ENCODE assay signal across 8 cellular contexts in genomic region chr14:24095196-24096068, GRCh38. TPM values are rescaled to one million over a fixed set of nuclear protein-coding genes. Genes with fewer than 3 reads are reported as not detected.
DNase-seq lines count a peak whose midpoint lies in the region; FAIRE-seq and TF ChIP-seq lines count a peak whose summit lies in the region.

No MANE protein-coding gene starts in this region.

- TF ChIP-seq RAD21 in H1 (IDR thresholded peaks at IDR 0.05 in 1 of 2, conservative IDR thresholded peaks at IDR 0.05 in 1 of 2; ENCODE audit: low read depth in 2 of 2, low read length in 2 of 2): no peak

- H3K79me2 ChIP-seq in GM23248 (ENCODE audit: insufficient read depth): peaks cover 30% of the 10 kb centered on the region
- peaks cover 18% of the 10 kb centered on the region for H3K79me2 ChIP-seq in Karpas-422 (ENCODE audit: low read length)
- H3K79me2 ChIP-seq in H1 (ENCODE audit: control insufficient read depth in 1 of 2, insufficient read depth in 2 of 2, low read length in 2 of 2): peaks cover 0 to 21% of the 10 kb centered on the region in 2 experiments; a peak in 2 of 4 replicates

- peak overlapping the region; percentile 7 for H4K91ac ChIP-seq in H1 (replicated peaks; ENCODE audit: insufficient read length, low read length)

- peak overlapping the region; percentile 91 for H3K9ac ChIP-seq in GM23248
- H3K9ac ChIP-seq in Karpas-422 (ENCODE audit: low read length): peak overlapping the region; percentile 97
- peak overlapping the region; percentile 87 to 95 (median 90) for H3K9ac ChIP-seq in H1 (replicated peaks in 1 of 4; ENCODE audit: extremely low read depth in 1 of 4, low read depth in 3 of 4, low read length in 3 of 4)
- H3K9ac ChIP-seq in mucosa of rectum (ENCODE audit: low read depth in 1 of 2, low read length in 2 of 2): peak overlapping the region; percentile 93 to 98

- peaks cover 8% of the 10 kb centered on the region for H3K23me2 ChIP-seq in H1 (ENCODE audit: low read depth, low read length)

- peak overlapping the region; percentile 97 for H2BK5ac ChIP-seq in H1 (ENCODE audit: low read depth, low read length)

- peak overlapping the region; percentile 42 for H4K5ac ChIP-seq in H1 (ENCODE audit: insufficient read length, low read depth, low read length)

- H3K4me3 ChIP-seq in GM23248: peak overlapping the region; percentile 94
- peak overlapping the region; percentile 95 for H3K4me3 ChIP-seq in Karpas-422 (ENCODE audit: low read length)
- peak overlapping the region; percentile 60 to 96 (median 84) for H3K4me3 ChIP-seq in H1 (ENCODE audit: extremely low read depth in 1 of 4, insufficient read depth in 2 of 4, low read depth in 3 of 4, low read length in 4 of 4)
- peak overlapping the region; percentile 85 to 92 for H3K4me3 ChIP-seq in mucosa of rectum (ENCODE audit: low read length in 2 of 2)

- peaks cover 21% of the 10 kb centered on the region; the same call in 1 of the 2 replicates for H3K36me3 ChIP-seq in GM23248 (ENCODE audit: low read depth)
- H3K36me3 ChIP-seq in Karpas-422 (ENCODE audit: insufficient read depth, low read length): peaks cover 15% of the 10 kb centered on the region
- H3K36me3 ChIP-seq in H1 (ENCODE audit: control insufficient read depth in 2 of 4, insufficient read depth in 4 of 4, low read length in 3 of 4): peaks cover 9 to 34% (median 19%) of the 10 kb centered on the region in 4 experiments; a peak in 6 of 8 replicates
- peaks cover 21 to 28% of the 10 kb centered on the region in 2 donors for H3K36me3 ChIP-seq in mucosa of rectum (ENCODE audit: control insufficient read depth in 2 of 2, insufficient read depth in 2 of 2, low read length in 2 of 2)

- H3K4me2 ChIP-seq in GM23248 (ENCODE audit: unreplicated experiment) (peak overlapping the region; percentile 90), Karpas-422 (ENCODE audit: low read depth, low read length, poor library complexity, severe bottlenecking) (peak overlapping the region; percentile 95), H1 (ENCODE audit: insufficient read depth in 1 of 2, low read depth in 2 of 2, low read length in 2 of 2) (peak overlapping the region; percentile 88 to 91)

- H3K18ac ChIP-seq in H1 (ENCODE audit: extremely low read depth, low read length): peak overlapping the region; percentile 97

- H3K23ac ChIP-seq in H1 (ENCODE audit: insufficient read length): no peak overlapping the region

- H2BK20ac ChIP-seq in H1 (ENCODE audit: low read length): 0 out of 2 replicates have a peak overlapping the region, but pooled peaks have one; percentile 35

- no peak overlapping the region for H2BK120ac ChIP-seq in H1 (replicated peaks; ENCODE audit: low read depth, low read length)

- in situ Hi-C loops in GM23248 (cut with MboI) (no loop called here), ACHN (cut with HindIII; ENCODE audit: low pct_ligation_motif_present, low pct_unique_long_range_greater_than_20kb, low sequenced_read_pairs) (no loop called here)

- H2BK15ac ChIP-seq in H1 (ENCODE audit: low read length): peak overlapping the region; percentile 73; the same call in 1 of the 2 replicates

- H2AK5ac ChIP-seq in H1 (ENCODE audit: low read depth, low read length): peak overlapping the region; percentile 2; the same call in 1 of the 2 replicates

- H3K56ac ChIP-seq in H1 (replicated peaks; ENCODE audit: insufficient read length, low read depth, low read length): peak overlapping the region; percentile 97

- H3K27me3 ChIP-seq in GM23248 (replicated peaks; ENCODE audit: insufficient read depth) (no peaks in the 10 kb centered on the region), Karpas-422 (ENCODE audit: low read length) (no peaks in the 10 kb centered on the region), H1 (replicated peaks in 1 of 4; ENCODE audit: control insufficient read depth in 3 of 4, extremely low read depth in 1 of 4, insufficient read depth in 3 of 4, low read length in 3 of 4) (no peaks in the 10 kb centered on the region), mucosa of rectum (ENCODE audit: control insufficient read depth in 2 of 2, insufficient read depth in 2 of 2, low read length in 2 of 2) (no peaks in the 10 kb centered on the region)

- peak overlapping the region; percentile 63 for H3K4ac ChIP-seq in H1 (replicated peaks; ENCODE audit: insufficient read length, low read depth, low read length)

- FAIRE-seq in GM12892 (lab: Jason Lieb, UNC) (peak; percentile 93), H1 (lab: Jason Lieb, UNC) (peak; percentile 7)

- peak overlapping the region; percentile 70; the same call in 1 of the 2 replicates for H3K27ac ChIP-seq in GM23248
- H3K27ac ChIP-seq in Karpas-422 (ENCODE audit: low read length): peak overlapping the region; percentile 91
- H3K27ac ChIP-seq in VCaP: peak overlapping the region; percentile 84
- peak overlapping the region; percentile 89; the same call in 1 of the 2 replicates for H3K27ac ChIP-seq in H1 (ENCODE audit: low read depth, low read length)
- peak overlapping the region; percentile 99 for H3K27ac ChIP-seq in mucosa of rectum (ENCODE audit: low read depth in 2 of 2, low read length in 2 of 2)
- H3K27ac ChIP-seq in substantia nigra (ENCODE audit: low read depth, low read length, poor library complexity, severe bottlenecking): peak overlapping the region; percentile 86

- TF ChIP-seq EP300 in H1 (IDR thresholded peaks at IDR 0.05; ENCODE audit: borderline replicate concordance in 1 of 2, low read depth in 2 of 2, low read length in 2 of 2): no peak

- H3K4me1 ChIP-seq in GM23248 (ENCODE audit: insufficient read depth): peaks cover 10% of the 10 kb centered on the region
- H3K4me1 ChIP-seq in Karpas-422 (ENCODE audit: low read length): peaks cover 26% of the 10 kb centered on the region
- H3K4me1 ChIP-seq in H1 (replicated peaks in 1 of 4; ENCODE audit: control insufficient read depth in 3 of 4, insufficient read depth in 4 of 4, low read length in 3 of 4): peaks cover 5 to 13% (median 8%) of the 10 kb centered on the region in 4 experiments
- peaks cover 13 to 29% of the 10 kb centered on the region in 2 donors for H3K4me1 ChIP-seq in mucosa of rectum (ENCODE audit: control insufficient read depth in 2 of 2, insufficient read depth in 2 of 2, low read length in 2 of 2)

- peaks cover 5% of the 10 kb centered on the region for H3K79me1 ChIP-seq in H1 (ENCODE audit: low read depth, low read length)

- H3K9me2 ChIP-seq in GM23248 (ENCODE audit: insufficient read depth): no peaks in the 10 kb centered on the region
- no peaks in the 10 kb centered on the region for H3K9me2 ChIP-seq in Karpas-422 (replicated peaks; ENCODE audit: insufficient read depth, low read length)

- H3K9me3 ChIP-seq in GM23248 (ENCODE audit: low read depth): no peaks in the 10 kb centered on the region
- H3K9me3 ChIP-seq in Karpas-422 (ENCODE audit: low read length): no peaks in the 10 kb centered on the region
- H3K9me3 ChIP-seq in H1 (ENCODE audit: insufficient read depth in 2 of 2, low read depth in 1 of 2, low read length in 1 of 2): no peaks in the 10 kb centered on the region
- no peaks in the 10 kb centered on the region for H3K9me3 ChIP-seq in mucosa of rectum (ENCODE audit: control insufficient read depth in 2 of 2, low read length in 2 of 2)

- TF ChIP-seq POLR2A in GM12892 (IDR thresholded peaks at IDR 0.05; ENCODE audit: low read depth, low read length) (peak; percentile 99), H1 (IDR thresholded peaks at IDR 0.05; ENCODE audit: control extremely low read depth in 1 of 2, low read depth in 2 of 2, low read length in 2 of 2) (peak; percentile 84 to 93)

- peaks cover 12% of the 10 kb centered on the region for H3F3A ChIP-seq in GM23248 (ENCODE audit: insufficient read depth)

- peak overlapping the region; percentile 77; the same call in 1 of the 2 replicates for H2BK12ac ChIP-seq in H1 (ENCODE audit: low read depth, low read length)

- H3K14ac ChIP-seq in H1 (ENCODE audit: insufficient read length): no peak overlapping the region

- H4K8ac ChIP-seq in H1 (ENCODE audit: extremely low read depth, insufficient read depth, low read length): no peak overlapping the region

- DNase-seq in GM12892 (ENCODE audit: insufficient read length): peak; percentile 91
- peak; percentile 77 for DNase-seq in GM23248
- peak; percentile 92 for DNase-seq in Karpas-422
- DNase-seq in H1 (ENCODE audit: low read depth in 1 of 2, low spot score in 2 of 2): peak in 1 of 2 experiments; percentile 71
- peak in 15 of 49 donors; percentile 13 to 54 (median 21) for DNase-seq in substantia nigra (lab: John Stamatoyannopoulos, UW)
- DNase-seq in ACHN: no peak

- WGBS in GM23248 (ENCODE audit: low coverage in 1 of 2, low lambda C conversion rate in 2 of 2, missing lambda C conversion rate in 2 of 2), 2 experiments: 26 to 28% methylated on average over 13 of the region's 13 CpGs
- WGBS in H1 (ENCODE audit: extremely low coverage in 1 of 2, insufficient coverage in 1 of 2, insufficient read length in 1 of 2, insufficient replicate concordance in 2 of 2, low coverage in 1 of 2, low lambda C conversion rate in 2 of 2, missing lambda C conversion rate in 1 of 2), 2 experiments: 29% methylated on average over 12 of the region's 13 CpGs; no CpG with 5 or more reads in 1 of the 2 experiments

- POLR2A ChIA-PET in H1 (lab: Charles Lee; ENCODE audit: partially characterized antibody): interaction anchor here (0.6 to 23.9 kb wide), 27 partner anchors 10 to 545 kb away, joined by 3 to 626 read pairs (median 9); partner anchors contain the start of genes CARMIL3, CPNE6, DCAF11 and EMC9

- H2AFZ ChIP-seq in GM23248 (peak overlapping the region; percentile 75), Karpas-422 (ENCODE audit: low read length) (no peak overlapping the region), H1 (ENCODE audit: low read length) (no peak overlapping the region)

- CTCF ChIA-PET in H1 (lab: Charles Lee; ENCODE audit: partially characterized antibody): interaction anchor here (1.1 to 12.8 kb wide), 6 partner anchors 10 to 61 kb away, joined by 3 to 316 read pairs (median 7); partner anchors contain the start of gene CPNE6

- TF ChIP-seq CTCF in VCaP (conservative IDR thresholded peaks at IDR 0.05) (no peak), H1 (IDR thresholded peaks at IDR 0.05; ENCODE audit: control extremely low read depth in 1 of 3, insufficient read depth in 1 of 3, low read depth in 1 of 3, low read length in 3 of 3) (no peak)

- H4K20me1 ChIP-seq in GM23248 (ENCODE audit: insufficient read depth): no peaks in the 10 kb centered on the region
- no peaks in the 10 kb centered on the region for H4K20me1 ChIP-seq in Karpas-422 (ENCODE audit: insufficient read depth, low read depth, low read length)
- H4K20me1 ChIP-seq in H1 (replicated peaks in 1 of 2; ENCODE audit: control insufficient read depth in 1 of 2, insufficient read depth in 2 of 2, low read length in 2 of 2): peaks cover 7 to 11% of the 10 kb centered on the region in 2 experiments

RNA-seq across cellular contexts. Expression of gene PCK2, which starts 1.3 kb away (rescaled TPM):
- 33.9 TPM for polyA plus RNA-seq in GM12892 (2012; ENCODE audit: missing spikeins)
- total RNA-seq in GM23248 (2014; rRNA removed; shearing (Covaris generic)): 70.3 and 84.3 TPM in 2 replicates
- polyA plus RNA-seq in GM23248 (2016; fragmentation: Nextera tagmentation; extraction: Ambion mirVana) (148 and 153 TPM in 2 replicates), H1 (2011; rRNA removed) (115 and 221 TPM in 2 replicates)
- total RNA-seq in Karpas-422 (2014; rRNA removed; shearing (Covaris generic); ENCODE audit: low replicate concordance): 106 and 151 TPM in 2 replicates
- total RNA-seq in H1 (2021; fragmentation: NEBNext Ultra II Directional; extraction: Animal tissue kit (Norgen Biotek cat#: 25700)): 79.3 and 81.9 TPM in 2 replicates
- 165 TPM for polyA plus RNA-seq in H1 (2011; cell fraction: cytosol; rRNA removed)
- 263 TPM for polyA plus RNA-seq in H1 (2011; cell fraction: nucleus; rRNA removed)
- polyA plus RNA-seq in H1 (2012, experiment 1 of 2): 63.9 to 105 TPM (median 99.4 TPM) in 4 replicates
- polyA plus RNA-seq in H1 (2012, experiment 2 of 2): 105 TPM
- polyA plus RNA-seq in H1 (2013, experiment 1 of 2): 67.3 TPM
- polyA plus RNA-seq in H1 (2013, experiment 2 of 2): 67.0 TPM
- polyA minus RNA-seq in H1 (2011; rRNA and poly(A)+ RNA removed): 75.2 and 96.9 TPM in 2 replicates
- 79.0 TPM for polyA minus RNA-seq in H1 (2011; cell fraction: cytosol; rRNA and poly(A)+ RNA removed)
- polyA minus RNA-seq in H1 (2011; cell fraction: nucleus; rRNA and poly(A)+ RNA removed): 63.1 TPM

RNA-seq across cellular contexts. Expression of gene DCAF11, which starts 19.1 kb away (rescaled TPM):
- polyA plus RNA-seq in GM12892 (2012; ENCODE audit: missing spikeins): 41.5 TPM
- 59.8 and 59.9 TPM in 2 replicates for total RNA-seq in GM23248 (2014; rRNA removed; shearing (Covaris generic))
- polyA plus RNA-seq in GM23248 (2016; fragmentation: Nextera tagmentation; extraction: Ambion mirVana) (29.1 and 33.6 TPM in 2 replicates), H1 (2011; rRNA removed) (60.4 and 74.6 TPM in 2 replicates)
- 93.5 and 103 TPM in 2 replicates for total RNA-seq in Karpas-422 (2014; rRNA removed; shearing (Covaris generic); ENCODE audit: low replicate concordance)
- 63.6 and 67.2 TPM in 2 replicates for total RNA-seq in H1 (2021; fragmentation: NEBNext Ultra II Directional; extraction: Animal tissue kit (Norgen Biotek cat#: 25700))
- 80.4 TPM for polyA plus RNA-seq in H1 (2011; cell fraction: cytosol; rRNA removed)
- 82.9 TPM for polyA plus RNA-seq in H1 (2011; cell fraction: nucleus; rRNA removed)
- 58.7 to 73.6 TPM (median 70.9 TPM) in 4 replicates for polyA plus RNA-seq in H1 (2012, experiment 1 of 2)
- 77.2 TPM for polyA plus RNA-seq in H1 (2012, experiment 2 of 2)
- polyA plus RNA-seq in H1 (2013, experiment 1 of 2): 30.0 TPM
- 30.0 TPM for polyA plus RNA-seq in H1 (2013, experiment 2 of 2)
- 83.6 and 86.0 TPM in 2 replicates for polyA minus RNA-seq in H1 (2011; rRNA and poly(A)+ RNA removed)
- polyA minus RNA-seq in H1 (2011; cell fraction: cytosol; rRNA and poly(A)+ RNA removed): 46.2 TPM
- polyA minus RNA-seq in H1 (2011; cell fraction: nucleus; rRNA and poly(A)+ RNA removed): 55.6 TPM

RNA-seq across cellular contexts. Expression of gene NRL, which starts 19.3 kb away (rescaled TPM):
- polyA plus RNA-seq in GM12892 (2012; ENCODE audit: missing spikeins): 0.45 TPM
- total RNA-seq in GM23248 (2014; rRNA removed; shearing (Covaris generic)): 0.86 TPM in 1 of 2 replicates, not detected in the other
- polyA plus RNA-seq in GM23248 (2016; fragmentation: Nextera tagmentation; extraction: Ambion mirVana) (0.48 and 0.56 TPM in 2 replicates), H1 (2011; rRNA removed) (2.1 and 2.2 TPM in 2 replicates)
- 1.5 and 2.5 TPM in 2 replicates for total RNA-seq in Karpas-422 (2014; rRNA removed; shearing (Covaris generic); ENCODE audit: low replicate concordance)
- 1.1 TPM in 2 replicates for total RNA-seq in H1 (2021; fragmentation: NEBNext Ultra II Directional; extraction: Animal tissue kit (Norgen Biotek cat#: 25700))
- polyA plus RNA-seq in H1 (2011; cell fraction: cytosol; rRNA removed): 1.9 TPM
- 1.8 TPM for polyA plus RNA-seq in H1 (2011; cell fraction: nucleus; rRNA removed)
- 0.39 to 1.3 TPM (median 0.65 TPM) in 4 replicates for polyA plus RNA-seq in H1 (2012, experiment 1 of 2)
- polyA plus RNA-seq in H1 (2012, experiment 2 of 2): 1.0 TPM
- 1.1 TPM for polyA plus RNA-seq in H1 (2013, experiment 1 of 2)
- polyA plus RNA-seq in H1 (2013, experiment 2 of 2): 1.3 TPM
- 0.95 and 1.5 TPM in 2 replicates for polyA minus RNA-seq in H1 (2011; rRNA and poly(A)+ RNA removed)
- 0.51 TPM for polyA minus RNA-seq in H1 (2011; cell fraction: cytosol; rRNA and poly(A)+ RNA removed)
- polyA minus RNA-seq in H1 (2011; cell fraction: nucleus; rRNA and poly(A)+ RNA removed): 2.5 TPM

RNA-seq across cellular contexts. Expression of gene CPNE6, which starts 24.1 kb away (rescaled TPM):
- not detected for polyA plus RNA-seq in GM12892 (2012; ENCODE audit: missing spikeins)
- total RNA-seq in GM23248 (2014; rRNA removed; shearing (Covaris generic)): not detected in 2 replicates
- polyA plus RNA-seq in GM23248 (2016; fragmentation: Nextera tagmentation; extraction: Ambion mirVana): not detected in 2 replicates
- 0.04 and 1.3 TPM in 2 replicates for total RNA-seq in Karpas-422 (2014; rRNA removed; shearing (Covaris generic); ENCODE audit: low replicate concordance)
- not detected in 2 replicates for total RNA-seq in H1 (2021; fragmentation: NEBNext Ultra II Directional; extraction: Animal tissue kit (Norgen Biotek cat#: 25700))
- polyA plus RNA-seq in H1 (2011; rRNA removed): 0.02 and 0.05 TPM in 2 replicates
- not detected for polyA plus RNA-seq in H1 (2011; cell fraction: cytosol; rRNA removed)
- 0.81 TPM for polyA plus RNA-seq in H1 (2011; cell fraction: nucleus; rRNA removed)
- not detected in 4 replicates for polyA plus RNA-seq in H1 (2012, experiment 1 of 2)
- polyA plus RNA-seq in H1 (2012, experiment 2 of 2): not detected
- polyA plus RNA-seq in H1 (2013, experiment 1 of 2): 0.04 TPM
- polyA plus RNA-seq in H1 (2013, experiment 2 of 2): not detected
- polyA minus RNA-seq in H1 (2011; rRNA and poly(A)+ RNA removed): 0.07 TPM in 1 of 2 replicates, not detected in the other
- polyA minus RNA-seq in H1 (2011; cell fraction: cytosol; rRNA and poly(A)+ RNA removed): not detected
- polyA minus RNA-seq in H1 (2011; cell fraction: nucleus; rRNA and poly(A)+ RNA removed): not detected

RNA-seq across cellular contexts. Expression of gene FITM1, which starts 35.0 kb away (rescaled TPM):
- not detected for polyA plus RNA-seq in GM12892 (2012; ENCODE audit: missing spikeins)
- not detected in 2 replicates for total RNA-seq in GM23248 (2014; rRNA removed; shearing (Covaris generic))
- polyA plus RNA-seq in GM23248 (2016; fragmentation: Nextera tagmentation; extraction: Ambion mirVana) (not detected in 2 replicates), H1 (2011; rRNA removed) (0.53 and 0.80 TPM in 2 replicates)
- 0.89 and 1.6 TPM in 2 replicates for total RNA-seq in Karpas-422 (2014; rRNA removed; shearing (Covaris generic); ENCODE audit: low replicate concordance)
- 0.33 and 0.76 TPM in 2 replicates for total RNA-seq in H1 (2021; fragmentation: NEBNext Ultra II Directional; extraction: Animal tissue kit (Norgen Biotek cat#: 25700))
- polyA plus RNA-seq in H1 (2011; cell fraction: cytosol; rRNA removed): 0.31 TPM
- polyA plus RNA-seq in H1 (2011; cell fraction: nucleus; rRNA removed): 1.1 TPM
- 0.17 to 0.74 TPM (median 0.45 TPM) in 3 of 4 replicates, not detected in the other for polyA plus RNA-seq in H1 (2012, experiment 1 of 2)
- polyA plus RNA-seq in H1 (2012, experiment 2 of 2): 0.39 TPM
- polyA plus RNA-seq in H1 (2013, experiment 1 of 2): 0.39 TPM
- polyA plus RNA-seq in H1 (2013, experiment 2 of 2): 0.13 TPM
- polyA minus RNA-seq in H1 (2011; rRNA and poly(A)+ RNA removed): 0.29 TPM in 1 of 2 replicates, not detected in the other
- polyA minus RNA-seq in H1 (2011; cell fraction: cytosol; rRNA and poly(A)+ RNA removed): not detected
- polyA minus RNA-seq in H1 (2011; cell fraction: nucleus; rRNA and poly(A)+ RNA removed): not detected
